Comparison of ENCODE assay signal across 8 cellular contexts in genomic region chr22:45671051-45671782, GRCh38. TPM values are rescaled to one million over a fixed set of nuclear protein-coding genes. Genes with fewer than 3 reads are reported as not detected.
DNase-seq lines count a peak whose midpoint lies in the region; ATAC-seq and TF ChIP-seq lines count a peak whose summit lies in the region.

No MANE protein-coding gene starts in this region.

- H2AFZ ChIP-seq in Karpas-422 (ENCODE audit: low read length) = peak overlapping the region; percentile 81; the same call in 1 of the 2 replicates

- peaks cover 14% of the 10 kb centered on the region; the same call in 1 of the 2 replicates for H4K20me1 ChIP-seq in DOHH2 (ENCODE audit: control insufficient read depth, insufficient read depth, low read depth, low read length)
- H4K20me1 ChIP-seq in Karpas-422 (ENCODE audit: insufficient read depth, low read depth, low read length) = no peaks in the 10 kb centered on the region

- H3K9me3 ChIP-seq in DOHH2 (ENCODE audit: control insufficient read depth, insufficient read depth, low read length) (no peaks in the 10 kb centered on the region), Karpas-422 (ENCODE audit: low read length) (no peaks in the 10 kb centered on the region), liver (ENCODE audit: control insufficient read depth in 4 of 4, low read length in 3 of 4) (no peaks in the 10 kb centered on the region), thymus (ENCODE audit: control insufficient read depth) (no peaks in the 10 kb centered on the region)

- H3F3A ChIP-seq in DOHH2 (ENCODE audit: control insufficient read depth, insufficient read depth) = peaks cover 5% of the 10 kb centered on the region

- H3K79me2 ChIP-seq in DOHH2 (ENCODE audit: control insufficient read depth, low read length) (peaks cover 53% of the 10 kb centered on the region), Karpas-422 (ENCODE audit: low read length) (peaks cover 49% of the 10 kb centered on the region)

- 9% methylated on average over 32 of the region's 32 CpGs for WGBS in liver
- 12% methylated on average over 32 of the region's 32 CpGs for WGBS in thymus

- H3K27me3 ChIP-seq in DOHH2 (ENCODE audit: control insufficient read depth, low read length) (no peaks in the 10 kb centered on the region), Karpas-422 (ENCODE audit: low read length) (no peaks in the 10 kb centered on the region), liver (ENCODE audit: control insufficient read depth in 4 of 4, insufficient read depth in 4 of 4, low read length in 3 of 4) (no peaks in the 10 kb centered on the region), thymus (ENCODE audit: control insufficient read depth, insufficient read depth) (no peaks in the 10 kb centered on the region)

- H3K4me1 ChIP-seq in DOHH2 (ENCODE audit: control insufficient read depth, low read length) (peaks cover 52% of the 10 kb centered on the region), Karpas-422 (ENCODE audit: low read length) (peaks cover 28% of the 10 kb centered on the region), liver (ENCODE audit: control insufficient read depth in 4 of 4, insufficient read depth in 4 of 4, low read length in 3 of 4) (peaks cover 6 to 42% (median 16%) of the 10 kb centered on the region in 4 donors), thymus (ENCODE audit: control insufficient read depth, insufficient read depth, low read length) (peaks cover 13% of the 10 kb centered on the region)

- ATAC-seq in GM18498 (IDR thresholded peaks at IDR 0.05; ENCODE audit: unreplicated experiment) = no peak
- no peak for ATAC-seq in HG02970 (IDR thresholded peaks at IDR 0.05; ENCODE audit: low FRiP score, unreplicated experiment)

- TF ChIP-seq RAD21 in liver (IDR thresholded peaks at IDR 0.05) = no peak

- H3K9ac ChIP-seq in Karpas-422 (ENCODE audit: low read length) (peak overlapping the region; percentile 97), liver (ENCODE audit: low read depth in 1 of 2, low read length in 2 of 2) (peak overlapping the region in 1 of 2 donors; percentile 56)

- H3K27ac ChIP-seq in DOHH2 (ENCODE audit: low read depth, low read length) (peak overlapping the region; percentile 57), Karpas-422 (ENCODE audit: low read length) (peak overlapping the region; percentile 74), liver (ENCODE audit: low read depth in 1 of 2, low read length in 2 of 2) (peak overlapping the region; percentile 91 to 93), thymus (ENCODE audit: low read depth) (peak overlapping the region; percentile 86)

- H3K36me3 ChIP-seq in DOHH2 (ENCODE audit: control insufficient read depth, low read length) = peaks cover 26% of the 10 kb centered on the region
- peaks cover 9% of the 10 kb centered on the region; the same call in 1 of the 2 replicates for H3K36me3 ChIP-seq in Karpas-422 (ENCODE audit: insufficient read depth, low read length)
- H3K36me3 ChIP-seq in liver (ENCODE audit: control insufficient read depth in 4 of 4, insufficient read depth in 3 of 4, low read depth in 1 of 4, low read length in 3 of 4) = no peaks in the 10 kb centered on the region
- H3K36me3 ChIP-seq in thymus (ENCODE audit: control insufficient read depth, insufficient read depth) = no peaks in the 10 kb centered on the region

- TF ChIP-seq CTCF in DOHH2 (IDR thresholded peaks at IDR 0.05; ENCODE audit: low read depth, low read length, poor library complexity, severe bottlenecking) (no peak), liver (IDR thresholded peaks at IDR 0.05; ENCODE audit: low read depth, low read length, missing input control) (no peak)

- DNase-seq in Karpas-422 = no peak
- peak; percentile 75 for DNase-seq in cerebellum (ENCODE audit: low spot score)
- no peak for DNase-seq in effector CD4-positive, alpha-beta T cell

- H3K4me3 ChIP-seq in DOHH2 (ENCODE audit: low read length) = peak overlapping the region; percentile 96
- H3K4me3 ChIP-seq in Karpas-422 (ENCODE audit: low read length) = peak overlapping the region; percentile 90
- peak overlapping the region; percentile 25 to 94 (median 72) for H3K4me3 ChIP-seq in liver (ENCODE audit: low read depth in 1 of 3, low read length in 3 of 3)
- H3K4me3 ChIP-seq in thymus (ENCODE audit: low read length) = peak overlapping the region; percentile 75

- H3K4me2 ChIP-seq in DOHH2 (ENCODE audit: low read length) (peak overlapping the region; percentile 80), Karpas-422 (ENCODE audit: low read depth, low read length, poor library complexity, severe bottlenecking) (peak overlapping the region; percentile 91)

- H3K9me2 ChIP-seq in DOHH2 (replicated peaks; ENCODE audit: control insufficient read depth, low read length) (no peaks in the 10 kb centered on the region), Karpas-422 (replicated peaks; ENCODE audit: insufficient read depth, low read length) (no peaks in the 10 kb centered on the region)

TF ChIP-seq in liver, 16 proteins besides CTCF, POLR2A, EP300 and RAD21:
- TF ChIP-seq RXRA (IDR thresholded peaks at IDR 0.05) (no peak), EGR1 (IDR thresholded peaks at IDR 0.05; ENCODE audit: low read depth in 2 of 2) (no peak), NR2F2 (IDR thresholded peaks at IDR 0.05) (no peak), TAF1 (conservative IDR thresholded peaks at IDR 0.05) (no peak), MAX (IDR thresholded peaks at IDR 0.05) (no peak), JUND (IDR thresholded peaks at IDR 0.05) (no peak), FOXA1 (IDR thresholded peaks at IDR 0.05) (no peak), GABPA (IDR thresholded peaks at IDR 0.05 in 1 of 2, conservative IDR thresholded peaks at IDR 0.05 in 1 of 2) (peak in 1 of 2 donors; percentile 63)

RNA-seq across cellular contexts. Expression of gene ATXN10, which starts 0.4 kb away (rescaled TPM):
- 112 and 210 TPM in 2 replicates for total RNA-seq in Karpas-422 (2014; rRNA removed; shearing (Covaris generic); ENCODE audit: low replicate concordance)
- total RNA-seq in cerebellum (180 TPM), liver (100 to 1,000 TPM in 1 of 2 donors, 10 to 100 TPM in 1; 66.6 to 100 TPM)
- polyA plus RNA-seq in liver (10 to 100 TPM; 34.9 to 72.9 TPM), thymus (86.7 TPM)
